In genomic region chr2:233346374-233346773, GRCh38 we compare ENCODE assay signal across 23 cellular contexts. TPM values are rescaled to one million over a fixed set of nuclear protein-coding genes. Genes with fewer than 3 reads are reported as not detected.
"Had no signal": no experiment of that assay in that cellular context is flagged by ENCODE, and none has a peak within 500 bp of the region (broad histone marks: within the 10 kb centered on the region; RNA-seq: fewer than 3 reads in every experiment).

No MANE protein-coding gene starts in this region.

- H3K4me3 Mint-ChIP-seq: activated CD4-positive, alpha-beta T cell treated with anti-CD3 and anti-CD28 coated beads, Interleukin-2, amount 10 ng/mL, durations not matched to agents 24 days and 14 days; activated CD8-positive, alpha-beta T cell treated with anti-CD3 and anti-CD28 coated beads for 36 hours; activated T-helper 17 cell treated with anti-CD3 and anti-CD28 coated beads, Interleukin-2, amount 50 U/mL, for 72 hours had no signal

- H3K27ac Mint-ChIP-seq: activated CD4-positive, alpha-beta T cell treated with anti-CD3 and anti-CD28 coated beads, Interleukin-2, amount 10 ng/mL, durations not matched to agents 24 days and 14 days; activated CD8-positive, alpha-beta T cell treated with anti-CD3 and anti-CD28 coated beads for 36 hours; activated T-helper 17 cell treated with anti-CD3 and anti-CD28 coated beads, Interleukin-2, amount 50 U/mL, for 72 hours; progenitor cell of endocrine pancreas had no signal

- ATAC-seq: activated CD8-positive, alpha-beta T cell treated with anti-CD3 and anti-CD28 coated beads for 36 hours; activated T-helper 17 cell treated with anti-CD3 and anti-CD28 coated beads, Interleukin-2, amount 50 U/mL, for 72 hours; foreskin keratinocyte; stimulated activated naive CD8-positive, alpha-beta T cell treated with anti-CD3 and anti-CD28 coated beads, Interleukin-15, Interleukin-2, amounts not matched to agents 100 U/mL and 50 U/mL, for 24 hours had no signal

- H3K36me3 ChIP-seq: adrenal gland, colonic mucosa, right atrium auricular region, suprapubic skin had no signal

- H3K27me3 ChIP-seq: adrenal gland, colonic mucosa, right atrium auricular region had no signal

- H3K9me3 ChIP-seq: adrenal gland, colonic mucosa, right atrium auricular region, suprapubic skin had no signal

- DNase-seq: activated CD4-positive, alpha-beta T cell treated with anti-CD3 and anti-CD28 coated beads, Interleukin-2, amount 10 ng/mL, durations not matched to agents 24 days and 14 days; activated CD8-positive, alpha-beta T cell treated with anti-CD3 and anti-CD28 coated beads for 36 hours; activated naive CD4-positive, alpha-beta T cell treated with anti-CD3 and anti-CD28 coated beads, Interleukin-2, amount 50 U/mL, for 16 hours; activated T-cell treated with anti-CD3 and anti-CD28 coated beads, Interleukin-2, amount 50 U/mL, for 1 hour; adrenal gland; colonic mucosa; foreskin keratinocyte; hippocampal formation; islet precursor cell; stimulated activated naive CD8-positive, alpha-beta T cell treated with anti-CD3 and anti-CD28 coated beads, Interleukin-15, Interleukin-2, amounts not matched to agents 100 U/mL and 50 U/mL, for 24 hours; T1000 had no signal

- H3K4me3 ChIP-seq: adrenal gland, colonic mucosa, lung, right atrium auricular region, suprapubic skin had no signal

- H3K9me3 Mint-ChIP-seq: activated CD4-positive, alpha-beta T cell treated with anti-CD3 and anti-CD28 coated beads, Interleukin-2, amount 10 ng/mL, durations not matched to agents 24 days and 14 days; activated CD8-positive, alpha-beta T cell treated with anti-CD3 and anti-CD28 coated beads for 36 hours; activated T-helper 17 cell treated with anti-CD3 and anti-CD28 coated beads, Interleukin-2, amount 50 U/mL, for 72 hours had no signal

- H3K27ac ChIP-seq: adrenal gland, colonic mucosa, foreskin keratinocyte, right atrium auricular region, suprapubic skin had no signal

- H3K4me1 ChIP-seq: right atrium auricular region had no signal

- H3K27me3 Mint-ChIP-seq: activated CD8-positive, alpha-beta T cell treated with anti-CD3 and anti-CD28 coated beads for 36 hours; activated T-helper 17 cell treated with anti-CD3 and anti-CD28 coated beads, Interleukin-2, amount 50 U/mL, for 72 hours had no signal

RNA-seq across cellular contexts. Expression of gene SAG, which starts 38.8 kb away (rescaled TPM):
- total RNA-seq: activated CD4-positive, alpha-beta T cell treated with anti-CD3 and anti-CD28 coated beads, Interleukin-2, amount 10 ng/mL, durations not matched to agents 24 days and 14 days; activated CD8-positive, alpha-beta T cell treated with anti-CD3 and anti-CD28 coated beads for 36 hours; adrenal gland; epithelial cell of proximal tubule; fibroblast of lung; foreskin keratinocyte; osteoblast; progenitor cell of endocrine pancreas; skeletal muscle tissue; suprapubic skin; T-helper 1 cell treated with Interleukin-12 subunit alpha and Interleukin-12 subunit beta and Interleukin-4 antibody, amounts not matched to agents 30 ng/mL and 1 ng/mL, for 36 hours; ureter had no signal
- polyA plus RNA-seq: fibroblast of lung, foreskin keratinocyte, neural cell had no signal
